In the genomic region with DNA sequence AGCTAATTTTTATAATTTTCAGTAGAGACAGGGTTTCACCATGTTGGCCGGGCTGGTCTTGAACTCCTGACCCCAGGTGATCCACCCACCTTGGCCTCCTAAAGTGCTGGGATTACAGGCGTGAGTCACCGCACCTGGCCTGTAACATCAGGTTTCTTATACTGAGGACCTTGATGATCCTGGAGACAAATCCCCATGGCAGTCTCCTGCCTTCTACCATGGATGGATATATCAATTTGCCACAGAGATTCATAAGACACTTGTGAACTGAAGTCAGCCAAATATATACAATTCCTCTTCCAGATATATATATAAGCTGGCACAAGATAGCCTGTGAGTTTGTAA, we compare ENCODE assay signal across 6 cellular contexts.
DNase-seq lines count a peak whose midpoint lies in the region; ATAC-seq, FAIRE-seq and TF ChIP-seq lines count a peak whose summit lies in the region.
"Not testable (repeated sequence)": the region's sequence is repeated elsewhere in the genome, so short reads cannot be mapped to it uniquely, and the experiment has no call there.

No MANE protein-coding gene starts in this region.

- H3K9me2 ChIP-seq in GM23338 (ENCODE audit: insufficient read depth), result not testable (repeated sequence)

- H3K4me1 ChIP-seq in GM23338 (ENCODE audit: insufficient read depth), result peaks cover 19% of the 10 kb centered on the region
- not testable (repeated sequence) for H3K4me1 ChIP-seq in liver (ENCODE audit: control insufficient read depth in 4 of 4, insufficient read depth in 4 of 4, low read length in 3 of 4); prostate gland (replicated peaks)

- TF ChIP-seq POLR2A in prostate gland (IDR thresholded peaks at IDR 0.05), result not testable (repeated sequence)

- peaks cover 89% of the 10 kb centered on the region for H3K79me2 ChIP-seq in GM23338 (replicated peaks; ENCODE audit: insufficient read depth)

- H3K9me3 ChIP-seq in liver (ENCODE audit: control insufficient read depth in 4 of 4, low read length in 3 of 4); prostate gland: not testable (repeated sequence)

- not testable (repeated sequence) for H3K4me2 ChIP-seq in GM23338

- FAIRE-seq in bronchial epithelial cell (lab: Jason Lieb, UNC), result not testable (repeated sequence)

- H3K27me3 Mint-ChIP-seq in GM23338 (ENCODE audit: insufficient read depth, low read depth, poor library complexity); MCF 10A (ENCODE audit: insufficient read depth, unreplicated experiment): not testable (repeated sequence)

- not testable (repeated sequence) for H3K27ac ChIP-seq in GM23338 (ENCODE audit: low read depth)
- H3K27ac ChIP-seq in liver (ENCODE audit: low read depth in 1 of 2, low read length in 2 of 2) (peak overlapping the region in 1 of 2 donors; percentile 72), prostate gland (peak overlapping the region; percentile 31 to 75)

- H3F3A ChIP-seq in GM23338 (replicated peaks; ENCODE audit: low read depth), result not testable (repeated sequence)

- 89% methylated on average over 3 of the region's 3 CpGs for WGBS in liver
- 84% methylated on average over 3 of the region's 3 CpGs for WGBS in prostate gland

- ATAC-seq in GM23338, result not testable (repeated sequence)
- peak; percentile 74 for ATAC-seq in esophagus mucosa

- H2AFZ ChIP-seq in GM23338, result not testable (repeated sequence)

- not testable (repeated sequence) for H3K27me3 ChIP-seq in GM23338 (ENCODE audit: insufficient read depth); bronchial epithelial cell (ENCODE audit: control insufficient read depth, insufficient read depth, low read length); liver (ENCODE audit: control insufficient read depth in 4 of 4, insufficient read depth in 4 of 4, low read length in 3 of 4); prostate gland (replicated peaks; ENCODE audit: insufficient read depth)

- H3K27ac Mint-ChIP-seq in GM23338 (0 out of 2 replicates have a peak overlapping the region, but pooled peaks have one; percentile 2), MCF 10A (ENCODE audit: low read depth, unreplicated experiment) (peak overlapping the region; percentile 39)

- not testable (repeated sequence) for BruUV-seq in MCF 10A (replicated peaks; lab: Mats Ljungman, UMichigan)

- TF ChIP-seq RAD21 in liver (IDR thresholded peaks at IDR 0.05), result peak in 1 of 2 donors; percentile 1

- POLR2A ChIA-PET in MCF 10A (lab: Yijun Ruan, JAX), result interaction anchor here (0.7 to 2.2 kb wide), 6 partner anchors 26 to 200 kb away, joined by 3 to 5 read pairs (median 3); a partner anchor contains a TSS

- not testable (repeated sequence) for H3K4me3 Mint-ChIP-seq in GM23338; MCF 10A (ENCODE audit: unreplicated experiment)

- H3K36me3 Mint-ChIP-seq in GM23338 (ENCODE audit: low read depth); MCF 10A (ENCODE audit: insufficient read depth, unreplicated experiment): not testable (repeated sequence)

- intact Hi-C loops in MCF 10A (cut with micrococcal nuclease); prostate gland (cut with DNase I): not testable (repeated sequence)

- CTCF ChIA-PET in MCF 10A (lab: Yijun Ruan, JAX), result interaction anchor here (0.9 kb wide), 1 partner anchor 57 kb away, joined by 3 read pairs; no protein-coding TSS in a partner anchor

- H3K4me3 ChIP-seq in GM23338; bronchial epithelial cell (ENCODE audit: low read depth, low read length); liver (ENCODE audit: low read depth in 1 of 3, low read length in 3 of 3); prostate gland: not testable (repeated sequence)

- not testable (repeated sequence) for H4K20me1 ChIP-seq in GM23338 (replicated peaks; ENCODE audit: insufficient read depth)

- not testable (repeated sequence) for DNase-seq in GM23338 (ENCODE audit: low spot score); MCF 10A (ENCODE audit: unreplicated experiment); prostate gland (ENCODE audit: low spot score)
- DNase-seq in bronchial epithelial cell (ENCODE audit: low read depth), result peak; percentile 41

- TF ChIP-seq CTCF in GM23338 (conservative IDR thresholded peaks at IDR 0.05; ENCODE audit: low read depth in 2 of 2); MCF 10A (IDR thresholded peaks at IDR 0.05; ENCODE audit: unreplicated experiment); bronchial epithelial cell (IDR thresholded peaks at IDR 0.05; ENCODE audit: insufficient read depth, low read length, severe bottlenecking); liver (IDR thresholded peaks at IDR 0.05; ENCODE audit: low read depth, low read length, missing input control); prostate gland (IDR thresholded peaks at IDR 0.05): not testable (repeated sequence)

- H3K4me1 Mint-ChIP-seq in GM23338, result peaks cover 33% of the 10 kb centered on the region
- not testable (repeated sequence) for H3K4me1 Mint-ChIP-seq in MCF 10A (ENCODE audit: insufficient read depth, unreplicated experiment)

- not testable (repeated sequence) for H3K9me3 Mint-ChIP-seq in GM23338; MCF 10A (ENCODE audit: unreplicated experiment)

- H3K36me3 ChIP-seq in GM23338 (ENCODE audit: insufficient read depth); bronchial epithelial cell (ENCODE audit: control insufficient read depth, insufficient read depth, low read length); liver (ENCODE audit: control insufficient read depth in 4 of 4, insufficient read depth in 3 of 4, low read depth in 1 of 4, low read length in 3 of 4); prostate gland: not testable (repeated sequence)

- not testable (repeated sequence) for H3K9ac ChIP-seq in liver (ENCODE audit: low read depth in 1 of 2, low read length in 2 of 2)

TF ChIP-seq in liver, 16 proteins besides CTCF, POLR2A, EP300 and RAD21:
- TF ChIP-seq, protein P1, sequence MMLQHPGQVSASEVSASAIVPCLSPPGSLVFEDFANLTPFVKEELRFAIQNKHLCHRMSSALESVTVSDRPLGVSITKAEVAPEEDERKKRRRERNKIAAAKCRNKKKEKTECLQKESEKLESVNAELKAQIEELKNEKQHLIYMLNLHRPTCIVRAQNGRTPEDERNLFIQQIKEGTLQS (IDR thresholded peaks at IDR 0.05), result peak; percentile 10
